In the genomic region with DNA sequence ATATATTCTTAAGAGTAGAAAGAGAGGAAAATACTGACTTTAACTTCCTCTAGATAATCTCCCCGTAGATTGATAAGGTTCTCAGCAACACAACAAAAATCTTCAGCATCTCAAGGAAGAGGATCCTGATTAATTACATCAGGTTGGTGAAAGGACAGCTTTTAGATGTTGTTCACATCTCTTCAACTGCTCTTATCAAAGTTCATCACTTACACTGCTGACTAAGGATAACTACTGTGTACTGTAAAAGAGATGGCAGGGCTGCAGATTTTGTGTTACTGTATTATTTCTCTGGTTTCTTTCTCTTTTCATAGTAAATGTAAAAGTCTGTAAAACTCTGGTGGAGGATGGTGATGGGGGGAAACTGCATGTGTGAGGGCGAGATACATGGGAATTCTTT, we compare ENCODE assay signal across 1 cellular context.
TF ChIP-seq lines count a peak whose summit lies in the region.

No MANE protein-coding gene starts in this region.

TF ChIP-seq in GM23338, 12 proteins besides CTCF, POLR2A, EP300 and RAD21 (continued from another document):
- TF ChIP-seq, protein P1, sequence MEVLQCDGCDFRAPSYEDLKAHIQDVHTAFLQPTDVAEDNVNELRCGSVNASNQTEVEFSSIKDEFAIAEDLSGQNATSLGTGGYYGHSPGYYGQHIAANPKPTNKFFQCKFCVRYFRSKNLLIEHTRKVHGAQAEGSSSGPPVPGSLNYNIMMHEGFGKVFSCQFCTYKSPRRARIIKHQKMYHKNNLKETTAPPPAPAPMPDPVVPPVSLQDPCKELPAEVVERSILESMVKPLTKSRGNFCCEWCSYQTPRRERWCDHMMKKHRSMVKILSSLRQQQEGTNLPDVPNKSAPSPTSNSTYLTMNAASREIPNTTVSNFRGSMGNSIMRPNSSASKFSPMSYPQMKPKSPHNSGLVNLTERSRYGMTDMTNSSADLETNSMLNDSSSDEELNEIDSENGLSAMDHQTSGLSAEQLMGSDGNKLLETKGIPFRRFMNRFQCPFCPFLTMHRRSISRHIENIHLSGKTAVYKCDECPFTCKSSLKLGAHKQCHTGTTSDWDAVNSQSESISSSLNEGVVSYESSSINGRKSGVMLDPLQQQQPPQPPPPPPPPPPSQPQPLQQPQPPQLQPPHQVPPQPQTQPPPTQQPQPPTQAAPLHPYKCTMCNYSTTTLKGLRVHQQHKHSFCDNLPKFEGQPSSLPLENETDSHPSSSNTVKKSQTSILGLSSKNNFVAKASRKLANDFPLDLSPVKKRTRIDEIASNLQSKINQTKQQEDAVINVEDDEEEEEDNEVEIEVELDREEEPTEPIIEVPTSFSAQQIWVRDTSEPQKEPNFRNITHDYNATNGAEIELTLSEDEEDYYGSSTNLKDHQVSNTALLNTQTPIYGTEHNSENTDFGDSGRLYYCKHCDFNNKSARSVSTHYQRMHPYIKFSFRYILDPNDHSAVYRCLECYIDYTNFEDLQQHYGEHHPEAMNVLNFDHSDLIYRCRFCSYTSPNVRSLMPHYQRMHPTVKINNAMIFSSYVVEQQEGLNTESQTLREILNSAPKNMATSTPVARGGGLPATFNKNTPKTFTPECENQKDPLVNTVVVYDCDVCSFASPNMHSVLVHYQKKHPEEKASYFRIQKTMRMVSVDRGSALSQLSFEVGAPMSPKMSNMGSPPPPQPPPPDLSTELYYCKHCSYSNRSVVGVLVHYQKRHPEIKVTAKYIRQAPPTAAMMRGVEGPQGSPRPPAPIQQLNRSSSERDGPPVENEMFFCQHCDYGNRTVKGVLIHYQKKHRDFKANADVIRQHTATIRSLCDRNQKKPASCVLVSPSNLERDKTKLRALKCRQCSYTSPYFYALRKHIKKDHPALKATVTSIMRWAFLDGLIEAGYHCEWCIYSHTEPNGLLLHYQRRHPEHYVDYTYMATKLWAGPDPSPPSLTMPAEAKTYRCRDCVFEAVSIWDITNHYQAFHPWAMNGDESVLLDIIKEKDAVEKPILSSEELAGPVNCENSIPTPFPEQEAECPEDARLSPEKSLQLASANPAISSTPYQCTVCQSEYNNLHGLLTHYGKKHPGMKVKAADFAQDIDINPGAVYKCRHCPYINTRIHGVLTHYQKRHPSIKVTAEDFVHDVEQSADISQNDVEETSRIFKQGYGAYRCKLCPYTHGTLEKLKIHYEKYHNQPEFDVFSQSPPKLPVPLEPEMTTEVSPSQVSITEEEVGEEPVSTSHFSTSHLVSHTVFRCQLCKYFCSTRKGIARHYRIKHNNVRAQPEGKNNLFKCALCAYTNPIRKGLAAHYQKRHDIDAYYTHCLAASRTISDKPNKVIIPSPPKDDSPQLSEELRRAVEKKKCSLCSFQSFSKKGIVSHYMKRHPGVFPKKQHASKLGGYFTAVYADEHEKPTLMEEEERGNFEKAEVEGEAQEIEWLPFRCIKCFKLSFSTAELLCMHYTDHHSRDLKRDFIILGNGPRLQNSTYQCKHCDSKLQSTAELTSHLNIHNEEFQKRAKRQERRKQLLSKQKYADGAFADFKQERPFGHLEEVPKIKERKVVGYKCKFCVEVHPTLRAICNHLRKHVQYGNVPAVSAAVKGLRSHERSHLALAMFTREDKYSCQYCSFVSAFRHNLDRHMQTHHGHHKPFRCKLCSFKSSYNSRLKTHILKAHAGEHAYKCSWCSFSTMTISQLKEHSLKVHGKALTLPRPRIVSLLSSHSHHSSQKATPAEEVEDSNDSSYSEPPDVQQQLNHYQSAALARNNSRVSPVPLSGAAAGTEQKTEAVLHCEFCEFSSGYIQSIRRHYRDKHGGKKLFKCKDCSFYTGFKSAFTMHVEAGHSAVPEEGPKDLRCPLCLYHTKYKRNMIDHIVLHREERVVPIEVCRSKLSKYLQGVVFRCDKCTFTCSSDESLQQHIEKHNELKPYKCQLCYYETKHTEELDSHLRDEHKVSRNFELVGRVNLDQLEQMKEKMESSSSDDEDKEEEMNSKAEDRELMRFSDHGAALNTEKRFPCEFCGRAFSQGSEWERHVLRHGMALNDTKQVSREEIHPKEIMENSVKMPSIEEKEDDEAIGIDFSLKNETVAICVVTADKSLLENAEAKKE (CRISPR knock-in tag; IDR thresholded peaks at IDR 0.05), result no peak
- TF ChIP-seq EZH2 (IDR thresholded peaks at IDR 0.05; ENCODE audit: low read depth, unreplicated experiment) (no peak), JUNB (IDR thresholded peaks at IDR 0.05; ENCODE audit: unreplicated experiment) (no peak), STAT1 (IDR thresholded peaks at IDR 0.05; ENCODE audit: unreplicated experiment) (no peak)
- TF ChIP-seq, protein P2, sequence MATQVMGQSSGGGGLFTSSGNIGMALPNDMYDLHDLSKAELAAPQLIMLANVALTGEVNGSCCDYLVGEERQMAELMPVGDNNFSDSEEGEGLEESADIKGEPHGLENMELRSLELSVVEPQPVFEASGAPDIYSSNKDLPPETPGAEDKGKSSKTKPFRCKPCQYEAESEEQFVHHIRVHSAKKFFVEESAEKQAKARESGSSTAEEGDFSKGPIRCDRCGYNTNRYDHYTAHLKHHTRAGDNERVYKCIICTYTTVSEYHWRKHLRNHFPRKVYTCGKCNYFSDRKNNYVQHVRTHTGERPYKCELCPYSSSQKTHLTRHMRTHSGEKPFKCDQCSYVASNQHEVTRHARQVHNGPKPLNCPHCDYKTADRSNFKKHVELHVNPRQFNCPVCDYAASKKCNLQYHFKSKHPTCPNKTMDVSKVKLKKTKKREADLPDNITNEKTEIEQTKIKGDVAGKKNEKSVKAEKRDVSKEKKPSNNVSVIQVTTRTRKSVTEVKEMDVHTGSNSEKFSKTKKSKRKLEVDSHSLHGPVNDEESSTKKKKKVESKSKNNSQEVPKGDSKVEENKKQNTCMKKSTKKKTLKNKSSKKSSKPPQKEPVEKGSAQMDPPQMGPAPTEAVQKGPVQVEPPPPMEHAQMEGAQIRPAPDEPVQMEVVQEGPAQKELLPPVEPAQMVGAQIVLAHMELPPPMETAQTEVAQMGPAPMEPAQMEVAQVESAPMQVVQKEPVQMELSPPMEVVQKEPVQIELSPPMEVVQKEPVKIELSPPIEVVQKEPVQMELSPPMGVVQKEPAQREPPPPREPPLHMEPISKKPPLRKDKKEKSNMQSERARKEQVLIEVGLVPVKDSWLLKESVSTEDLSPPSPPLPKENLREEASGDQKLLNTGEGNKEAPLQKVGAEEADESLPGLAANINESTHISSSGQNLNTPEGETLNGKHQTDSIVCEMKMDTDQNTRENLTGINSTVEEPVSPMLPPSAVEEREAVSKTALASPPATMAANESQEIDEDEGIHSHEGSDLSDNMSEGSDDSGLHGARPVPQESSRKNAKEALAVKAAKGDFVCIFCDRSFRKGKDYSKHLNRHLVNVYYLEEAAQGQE (IDR thresholded peaks at IDR 0.05; ENCODE audit: unreplicated experiment), result no peak
